Comparison of ENCODE assay signal across 8 cellular contexts in the genomic region with DNA sequence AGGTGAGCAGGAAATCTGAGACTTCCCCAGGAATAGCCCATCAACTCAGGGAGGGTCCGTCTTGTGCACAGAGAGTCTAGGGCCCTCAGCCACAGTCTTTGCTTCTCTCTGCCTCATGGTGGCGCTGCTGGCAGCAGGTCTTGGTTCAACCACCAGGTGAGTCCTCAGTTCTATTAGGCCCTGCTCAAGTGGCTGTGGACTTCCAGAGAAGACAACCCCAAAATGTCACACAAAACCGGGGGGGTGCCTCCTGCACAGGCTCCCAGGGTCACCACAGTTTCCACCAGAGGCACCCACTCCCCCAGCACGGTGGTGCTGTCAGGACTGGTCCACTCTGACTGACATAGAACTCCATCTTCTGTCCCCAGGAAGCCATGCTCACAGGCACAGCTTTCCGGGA. TPM values are rescaled to one million over a fixed set of nuclear protein-coding genes. Genes with fewer than 3 reads are reported as not detected.
A peak's percentile ranks its signal among the peaks of the same experiment; 100 is the strongest.
DNase-seq lines count a peak whose midpoint lies in the region; ATAC-seq, FAIRE-seq and TF ChIP-seq lines count a peak whose summit lies in the region.

No MANE protein-coding gene starts in this region.

- no peaks in the 10 kb centered on the region for H3K36me3 ChIP-seq in HepG2 (replicated peaks in 1 of 2; ENCODE audit: control insufficient read depth in 1 of 2, insufficient read depth in 2 of 2, low read length in 2 of 2)

- H3K4me1 Mint-ChIP-seq in activated T-cell treated with anti-CD3 and anti-CD28 coated beads, Interleukin-2, amount 50 U/mL, for 4 hours (ENCODE audit: low read depth): peaks cover 4% of the 10 kb centered on the region

- POLR2A ChIA-PET in HepG2 (lab: Yijun Ruan, JAX): no interaction called here

- CTCF ChIA-PET in HepG2 (lab: Yijun Ruan, JAX; ENCODE audit: low intra/inter-chr PET ratio, low total read pairs): no interaction called here

- H3K27ac ChIP-seq in HepG2 (ENCODE audit: extremely low read length, insufficient read depth, low read length): no peak overlapping the region

- no peak for TF ChIP-seq POLR2A in HepG2 (IDR thresholded peaks at IDR 0.05; ENCODE audit: insufficient read depth in 1 of 2, low read depth in 2 of 2, low read length in 2 of 2)

- H3K4me3 ChIP-seq in GM12875 (ENCODE audit: low read depth, low read length) (no peak overlapping the region), astrocyte of the spinal cord (ENCODE audit: low read depth, low read length) (no peak overlapping the region), HepG2 (replicated peaks in 1 of 3; ENCODE audit: insufficient read depth in 1 of 3, low read depth in 2 of 3, low read length in 3 of 3) (no peak overlapping the region)

- H3K4me3 Mint-ChIP-seq in activated T-cell treated with anti-CD3 and anti-CD28 coated beads, Interleukin-2, amount 50 U/mL, for 4 hours: no peak overlapping the region

- BruUV-seq in HepG2 (replicated peaks; lab: Mats Ljungman, UMichigan): no TSS peak

- WGBS in HepG2 (ENCODE audit: low lambda C conversion rate): 32% methylated on average over 4 of the region's 5 CpGs

- no peaks in the 10 kb centered on the region for H4K20me1 ChIP-seq in HepG2 (ENCODE audit: insufficient read depth, low read length)

- TF ChIP-seq EP300 in HepG2 (IDR thresholded peaks at IDR 0.05; ENCODE audit: low read depth in 2 of 2, low read length in 2 of 2) (no peak), HepG2 (CRISPR knock-in tag; IDR thresholded peaks at IDR 0.05; ENCODE audit: borderline replicate concordance) (no peak)

- peaks cover 6% of the 10 kb centered on the region for H3K27me3 Mint-ChIP-seq in activated T-cell treated with anti-CD3 and anti-CD28 coated beads, Interleukin-2, amount 50 U/mL, for 4 hours (ENCODE audit: low read depth)

- DNase-seq in AML-193 (lab: John Stamatoyannopoulos, UW) (peak; percentile 11 to 26), astrocyte of the spinal cord (ENCODE audit: low read depth, low spot score) (no peak), HepG2 (ENCODE audit: low spot score) (peak; percentile 48)
- DNase-seq in activated T-cell treated with anti-CD3 and anti-CD28 coated beads, Interleukin-2, amount 50 U/mL, for 4 hours: no peak

- no peak overlapping the region for H3K9ac ChIP-seq in HepG2 (ENCODE audit: insufficient read depth, low read depth, low read length)

- no peaks in the 10 kb centered on the region for H3K9me3 Mint-ChIP-seq in activated T-cell treated with anti-CD3 and anti-CD28 coated beads, Interleukin-2, amount 50 U/mL, for 4 hours

- H2AFZ ChIP-seq in HepG2 (ENCODE audit: low read length): no peak overlapping the region

- peak; percentile 32; the same call in 1 of the 2 replicates for TF ChIP-seq RAD21 in HepG2 (CRISPR knock-in tag; IDR thresholded peaks at IDR 0.05)

- intact Hi-C loops in HepG2 (cut with micrococcal nuclease; ENCODE audit: unreplicated experiment): loop anchor here (1.0 kb wide), 1 partner anchor 55 kb away; no protein-coding TSS in a partner anchor

- TF ChIP-seq CTCF in GM12875 (IDR thresholded peaks at IDR 0.05; ENCODE audit: borderline replicate concordance, insufficient read depth, low read depth, low read length): peak; percentile 48; the same call in 1 of the 2 replicates
- TF ChIP-seq CTCF in astrocyte of the spinal cord (IDR thresholded peaks at IDR 0.05; ENCODE audit: low read depth, low read length): peak; percentile 36
- peak; percentile 68 for TF ChIP-seq CTCF in HepG2 (CRISPR knock-in tag; IDR thresholded peaks at IDR 0.05)

- FAIRE-seq in HepG2 (lab: Jason Lieb, UNC): no peak

- H3K9me3 ChIP-seq in HepG2 (ENCODE audit: low read length): peaks cover 7% of the 10 kb centered on the region

- no peaks in the 10 kb centered on the region for H3K36me3 Mint-ChIP-seq in activated T-cell treated with anti-CD3 and anti-CD28 coated beads, Interleukin-2, amount 50 U/mL, for 4 hours (ENCODE audit: insufficient read depth)

- H3K4me2 ChIP-seq in HepG2 (ENCODE audit: low read depth, low read length): no peak overlapping the region

- H3K4me1 ChIP-seq in HepG2 (ENCODE audit: insufficient read depth, low read length): 0 out of 2 replicates have a peak, but pooled peaks cover 6% of the 10 kb centered on the region

- in situ Hi-C loops in astrocyte of the spinal cord (cut with HindIII; ENCODE audit: low sequenced_read_pairs) (no loop called here), HepG2 (cut with HindIII; ENCODE audit: extremely low pct_ligation_motif_present, low pct_unique_long_range_greater_than_20kb) (no loop called here)

- no peaks in the 10 kb centered on the region for H3K79me2 ChIP-seq in HepG2 (ENCODE audit: insufficient read depth, low read length)

- peak; percentile 51 for ATAC-seq in HepG2
- no peak for ATAC-seq in HG03571 (IDR thresholded peaks at IDR 0.05; ENCODE audit: unreplicated experiment)
- ATAC-seq in activated T-cell treated with anti-CD3 and anti-CD28 coated beads, Interleukin-2, amount 50 U/mL, for 4 hours: no peak
- no peak for ATAC-seq in HG03354 (IDR thresholded peaks at IDR 0.05; ENCODE audit: poor library complexity, severe bottlenecking, unreplicated experiment)
- no peak for ATAC-seq in GM18907 (IDR thresholded peaks at IDR 0.05; ENCODE audit: unreplicated experiment)

- H3K27me3 ChIP-seq in HepG2 (ENCODE audit: control insufficient read depth in 1 of 2, insufficient read depth in 2 of 2, low read length in 2 of 2): peaks cover 0 to 20% of the 10 kb centered on the region in 2 experiments; a peak in 2 of 5 replicates

RNA-seq across cellular contexts. Expression of a gene that starts 2.4 kb away (rescaled TPM):
- total RNA-seq in HepG2 (2016; rRNA removed; fragmentation: Illumina TruSeq; extraction: Trizol): not detected in 2 replicates
- not detected in 2 replicates for total RNA-seq in HepG2 (2016; cell fraction: cytosol; rRNA removed; fragmentation: Illumina TruSeq; extraction: Trizol; ENCODE audit: low read depth)
- total RNA-seq in HepG2 (2016; cell fraction: insoluble cytoplasmic fraction; rRNA removed; fragmentation: Illumina TruSeq; extraction: Trizol): not detected in 2 replicates
- total RNA-seq in HepG2 (2016; cell fraction: membrane; rRNA removed; fragmentation: Illumina TruSeq; extraction: Trizol): not detected in 2 replicates
- total RNA-seq in HepG2 (2016; cell fraction: nucleus; rRNA removed; fragmentation: Illumina TruSeq; extraction: Trizol): not detected in 2 replicates
- polyA plus RNA-seq in HepG2 (2011; rRNA removed): not detected in 2 replicates
- not detected in 2 replicates for polyA plus RNA-seq in HepG2 (2011; cell fraction: cytosol; rRNA removed)
- not detected in 2 replicates for polyA plus RNA-seq in HepG2 (2011; cell fraction: nucleus; rRNA removed)
- polyA plus RNA-seq in HepG2 (2012): 0.05 and 0.21 TPM in 2 replicates
- polyA plus RNA-seq in HepG2 (2016; cell fraction: cytosol; fragmentation: Illumina TruSeq; extraction: Trizol; ENCODE audit: low read depth): not detected in 2 replicates
- not detected in 2 replicates for polyA plus RNA-seq in HepG2 (2016; cell fraction: insoluble cytoplasmic fraction; fragmentation: Illumina TruSeq; extraction: Trizol; ENCODE audit: low read depth)
- polyA plus RNA-seq in HepG2 (2016; cell fraction: membrane; fragmentation: Illumina TruSeq; extraction: Trizol; ENCODE audit: low read depth): not detected in 2 replicates
- polyA plus RNA-seq in HepG2 (2016; cell fraction: nucleus; fragmentation: Illumina TruSeq; extraction: Trizol; ENCODE audit: insufficient read depth, low read depth): not detected in 2 replicates
- polyA minus RNA-seq in HepG2 (2011; rRNA and poly(A)+ RNA removed; ENCODE audit: low replicate concordance): not detected in 2 replicates
- polyA minus RNA-seq in HepG2 (2011; cell fraction: cytosol; rRNA and poly(A)+ RNA removed): not detected in 2 replicates
- polyA minus RNA-seq in HepG2 (2011; cell fraction: nucleus; rRNA and poly(A)+ RNA removed): not detected in 2 replicates
- not detected for total RNA-seq in activated T-cell treated with anti-CD3 and anti-CD28 coated beads, Interleukin-2, amount 50 U/mL, for 4 hours

RNA-seq across cellular contexts. Expression of a gene that starts 11.1 kb away (rescaled TPM):
- 0.10 TPM in 1 of 2 replicates, not detected in the other for total RNA-seq in HepG2 (2016; rRNA removed; fragmentation: Illumina TruSeq; extraction: Trizol)
- not detected in 2 replicates for total RNA-seq in HepG2 (2016; cell fraction: cytosol; rRNA removed; fragmentation: Illumina TruSeq; extraction: Trizol; ENCODE audit: low read depth)
- not detected in 2 replicates for total RNA-seq in HepG2 (2016; cell fraction: insoluble cytoplasmic fraction; rRNA removed; fragmentation: Illumina TruSeq; extraction: Trizol)
- total RNA-seq in HepG2 (2016; cell fraction: membrane; rRNA removed; fragmentation: Illumina TruSeq; extraction: Trizol): 0.07 and 0.25 TPM in 2 replicates
- total RNA-seq in HepG2 (2016; cell fraction: nucleus; rRNA removed; fragmentation: Illumina TruSeq; extraction: Trizol): not detected in 2 replicates
- 0.13 and 0.18 TPM in 2 replicates for polyA plus RNA-seq in HepG2 (2011; rRNA removed)
- 0.08 and 0.14 TPM in 2 replicates for polyA plus RNA-seq in HepG2 (2011; cell fraction: cytosol; rRNA removed)
- 0.12 and 0.24 TPM in 2 replicates for polyA plus RNA-seq in HepG2 (2011; cell fraction: nucleus; rRNA removed)
- 0.13 and 0.32 TPM in 2 replicates for polyA plus RNA-seq in HepG2 (2012)
- 0.10 and 0.12 TPM in 2 replicates for polyA plus RNA-seq in HepG2 (2016; cell fraction: cytosol; fragmentation: Illumina TruSeq; extraction: Trizol; ENCODE audit: low read depth)
- not detected in 2 replicates for polyA plus RNA-seq in HepG2 (2016; cell fraction: insoluble cytoplasmic fraction; fragmentation: Illumina TruSeq; extraction: Trizol; ENCODE audit: low read depth)
- 0.11 and 0.52 TPM in 2 replicates for polyA plus RNA-seq in HepG2 (2016; cell fraction: membrane; fragmentation: Illumina TruSeq; extraction: Trizol; ENCODE audit: low read depth)
- polyA plus RNA-seq in HepG2 (2016; cell fraction: nucleus; fragmentation: Illumina TruSeq; extraction: Trizol; ENCODE audit: insufficient read depth, low read depth): 0.26 TPM in 1 of 2 replicates, not detected in the other
- polyA minus RNA-seq in HepG2 (2011; rRNA and poly(A)+ RNA removed; ENCODE audit: low replicate concordance): 0.28 TPM in 1 of 2 replicates, not detected in the other
- polyA minus RNA-seq in HepG2 (2011; cell fraction: cytosol; rRNA and poly(A)+ RNA removed): not detected in 2 replicates
- polyA minus RNA-seq in HepG2 (2011; cell fraction: nucleus; rRNA and poly(A)+ RNA removed): not detected in 2 replicates
- not detected for total RNA-seq in activated T-cell treated with anti-CD3 and anti-CD28 coated beads, Interleukin-2, amount 50 U/mL, for 4 hours

RNA-seq across cellular contexts. Expression of a gene that starts 13.3 kb away (rescaled TPM):
- 4.3 and 9.5 TPM in 2 replicates for total RNA-seq in HepG2 (2016; rRNA removed; fragmentation: Illumina TruSeq; extraction: Trizol)
- 2.2 and 3.3 TPM in 2 replicates for total RNA-seq in HepG2 (2016; cell fraction: cytosol; rRNA removed; fragmentation: Illumina TruSeq; extraction: Trizol; ENCODE audit: low read depth)
- total RNA-seq in HepG2 (2016; cell fraction: insoluble cytoplasmic fraction; rRNA removed; fragmentation: Illumina TruSeq; extraction: Trizol): 3.3 and 9.6 TPM in 2 replicates
- 3.5 and 3.7 TPM in 2 replicates for total RNA-seq in HepG2 (2016; cell fraction: membrane; rRNA removed; fragmentation: Illumina TruSeq; extraction: Trizol)
- 21.5 and 23.5 TPM in 2 replicates for total RNA-seq in HepG2 (2016; cell fraction: nucleus; rRNA removed; fragmentation: Illumina TruSeq; extraction: Trizol)
- polyA plus RNA-seq in HepG2 (2011; rRNA removed): 3.5 and 4.1 TPM in 2 replicates
- polyA plus RNA-seq in HepG2 (2011; cell fraction: cytosol; rRNA removed): 1.5 and 2.4 TPM in 2 replicates
- polyA plus RNA-seq in HepG2 (2011; cell fraction: nucleus; rRNA removed): 9.8 and 13.9 TPM in 2 replicates
- 3.0 and 5.2 TPM in 2 replicates for polyA plus RNA-seq in HepG2 (2012)
- polyA plus RNA-seq in HepG2 (2016; cell fraction: cytosol; fragmentation: Illumina TruSeq; extraction: Trizol; ENCODE audit: low read depth): 0.81 and 0.84 TPM in 2 replicates
- polyA plus RNA-seq in HepG2 (2016; cell fraction: insoluble cytoplasmic fraction; fragmentation: Illumina TruSeq; extraction: Trizol; ENCODE audit: low read depth): 2.8 and 3.7 TPM in 2 replicates
- polyA plus RNA-seq in HepG2 (2016; cell fraction: membrane; fragmentation: Illumina TruSeq; extraction: Trizol; ENCODE audit: low read depth): 1.3 and 1.4 TPM in 2 replicates
- 10.9 and 11.9 TPM in 2 replicates for polyA plus RNA-seq in HepG2 (2016; cell fraction: nucleus; fragmentation: Illumina TruSeq; extraction: Trizol; ENCODE audit: insufficient read depth, low read depth)
- polyA minus RNA-seq in HepG2 (2011; rRNA and poly(A)+ RNA removed; ENCODE audit: low replicate concordance): 4.3 and 8.7 TPM in 2 replicates
- 1.8 and 2.4 TPM in 2 replicates for polyA minus RNA-seq in HepG2 (2011; cell fraction: cytosol; rRNA and poly(A)+ RNA removed)
- 59.7 and 61.4 TPM in 2 replicates for polyA minus RNA-seq in HepG2 (2011; cell fraction: nucleus; rRNA and poly(A)+ RNA removed)
- total RNA-seq in activated T-cell treated with anti-CD3 and anti-CD28 coated beads, Interleukin-2, amount 50 U/mL, for 4 hours: 10 to 100 TPM; 10.5 to 11.7 (median 11.5) TPM

RNA-seq across cellular contexts. Expression of a gene that starts 13.4 kb away (rescaled TPM):
- total RNA-seq in HepG2 (2016; rRNA removed; fragmentation: Illumina TruSeq; extraction: Trizol): 101 and 128 TPM in 2 replicates
- 29.6 and 31.9 TPM in 2 replicates for total RNA-seq in HepG2 (2016; cell fraction: cytosol; rRNA removed; fragmentation: Illumina TruSeq; extraction: Trizol; ENCODE audit: low read depth)
- total RNA-seq in HepG2 (2016; cell fraction: insoluble cytoplasmic fraction; rRNA removed; fragmentation: Illumina TruSeq; extraction: Trizol): 108 and 125 TPM in 2 replicates
- total RNA-seq in HepG2 (2016; cell fraction: membrane; rRNA removed; fragmentation: Illumina TruSeq; extraction: Trizol): 48.3 and 55.2 TPM in 2 replicates
- 54.3 and 63.2 TPM in 2 replicates for total RNA-seq in HepG2 (2016; cell fraction: nucleus; rRNA removed; fragmentation: Illumina TruSeq; extraction: Trizol)
- 25.0 and 30.3 TPM in 2 replicates for polyA plus RNA-seq in HepG2 (2011; rRNA removed)
- 27.2 and 34.2 TPM in 2 replicates for polyA plus RNA-seq in HepG2 (2011; cell fraction: cytosol; rRNA removed)
- 33.9 and 49.1 TPM in 2 replicates for polyA plus RNA-seq in HepG2 (2011; cell fraction: nucleus; rRNA removed)
- polyA plus RNA-seq in HepG2 (2012): 68.3 and 79.6 TPM in 2 replicates
- polyA plus RNA-seq in HepG2 (2016; cell fraction: cytosol; fragmentation: Illumina TruSeq; extraction: Trizol; ENCODE audit: low read depth): 33.6 and 34.9 TPM in 2 replicates
- polyA plus RNA-seq in HepG2 (2016; cell fraction: insoluble cytoplasmic fraction; fragmentation: Illumina TruSeq; extraction: Trizol; ENCODE audit: low read depth): 140 and 153 TPM in 2 replicates
- polyA plus RNA-seq in HepG2 (2016; cell fraction: membrane; fragmentation: Illumina TruSeq; extraction: Trizol; ENCODE audit: low read depth): 39.6 and 46.6 TPM in 2 replicates
- 78.2 and 79.4 TPM in 2 replicates for polyA plus RNA-seq in HepG2 (2016; cell fraction: nucleus; fragmentation: Illumina TruSeq; extraction: Trizol; ENCODE audit: insufficient read depth, low read depth)
- 14.0 and 21.7 TPM in 2 replicates for polyA minus RNA-seq in HepG2 (2011; rRNA and poly(A)+ RNA removed; ENCODE audit: low replicate concordance)
- 12.3 and 14.2 TPM in 2 replicates for polyA minus RNA-seq in HepG2 (2011; cell fraction: cytosol; rRNA and poly(A)+ RNA removed)
- 73.8 and 82.7 TPM in 2 replicates for polyA minus RNA-seq in HepG2 (2011; cell fraction: nucleus; rRNA and poly(A)+ RNA removed)
- total RNA-seq in activated T-cell treated with anti-CD3 and anti-CD28 coated beads, Interleukin-2, amount 50 U/mL, for 4 hours: 10 to 100 TPM; 67.8 to 77.2 (median 76.9) TPM

RNA-seq across cellular contexts. Expression of a gene that starts 16.9 kb away (rescaled TPM):
- total RNA-seq in HepG2 (2016; rRNA removed; fragmentation: Illumina TruSeq; extraction: Trizol): not detected in 2 replicates
- not detected in 2 replicates for total RNA-seq in HepG2 (2016; cell fraction: cytosol; rRNA removed; fragmentation: Illumina TruSeq; extraction: Trizol; ENCODE audit: low read depth)
- 0.09 TPM in 1 of 2 replicates, not detected in the other for total RNA-seq in HepG2 (2016; cell fraction: insoluble cytoplasmic fraction; rRNA removed; fragmentation: Illumina TruSeq; extraction: Trizol)
- not detected in 2 replicates for total RNA-seq in HepG2 (2016; cell fraction: membrane; rRNA removed; fragmentation: Illumina TruSeq; extraction: Trizol)
- total RNA-seq in HepG2 (2016; cell fraction: nucleus; rRNA removed; fragmentation: Illumina TruSeq; extraction: Trizol): not detected in 2 replicates
- polyA plus RNA-seq in HepG2 (2011; rRNA removed): not detected in 2 replicates
- polyA plus RNA-seq in HepG2 (2011; cell fraction: cytosol; rRNA removed): not detected in 2 replicates
- not detected in 2 replicates for polyA plus RNA-seq in HepG2 (2011; cell fraction: nucleus; rRNA removed)
- not detected in 2 replicates for polyA plus RNA-seq in HepG2 (2012)
- not detected in 2 replicates for polyA plus RNA-seq in HepG2 (2016; cell fraction: cytosol; fragmentation: Illumina TruSeq; extraction: Trizol; ENCODE audit: low read depth)
- polyA plus RNA-seq in HepG2 (2016; cell fraction: insoluble cytoplasmic fraction; fragmentation: Illumina TruSeq; extraction: Trizol; ENCODE audit: low read depth): not detected in 2 replicates
- polyA plus RNA-seq in HepG2 (2016; cell fraction: membrane; fragmentation: Illumina TruSeq; extraction: Trizol; ENCODE audit: low read depth): not detected in 2 replicates
- not detected in 2 replicates for polyA plus RNA-seq in HepG2 (2016; cell fraction: nucleus; fragmentation: Illumina TruSeq; extraction: Trizol; ENCODE audit: insufficient read depth, low read depth)
- not detected in 2 replicates for polyA minus RNA-seq in HepG2 (2011; rRNA and poly(A)+ RNA removed; ENCODE audit: low replicate concordance)
- not detected in 2 replicates for polyA minus RNA-seq in HepG2 (2011; cell fraction: cytosol; rRNA and poly(A)+ RNA removed)
- not detected in 2 replicates for polyA minus RNA-seq in HepG2 (2011; cell fraction: nucleus; rRNA and poly(A)+ RNA removed)
- total RNA-seq in activated T-cell treated with anti-CD3 and anti-CD28 coated beads, Interleukin-2, amount 50 U/mL, for 4 hours: not detected

Comparison
In these comparisons a context has a peak if more than half of its experiments do, and no peak if none do; other contexts are left out.
1. DNase-seq: peak in AML-193 (2 of 2) and HepG2 (single experiment); none in astrocyte of the spinal cord (single experiment) and activated T-cell treated with anti-CD3 and anti-CD28 coated beads, Interleukin-2, amount 50 U/mL, for 4 hours (single experiment).
2. Peak in every context shown above with its lines, with median percentiles within 50 percentile points of each other: CTCF ChIP-seq.